In genomic region chr4:52371861-52372260, GRCh38 we compare ENCODE assay signal across 30 cellular contexts.
"Had no signal": no experiment of that assay in that cellular context is flagged by ENCODE, and none has a peak within 500 bp of the region (broad histone marks: within the 10 kb centered on the region; RNA-seq: fewer than 3 reads in every experiment).

No MANE protein-coding gene starts in this region.

- ATAC-seq: activated T-cell treated with anti-CD3 and anti-CD28 coated beads, Interleukin-2, amount 50 U/mL, for 72 hours; activated T-helper 17 cell treated with anti-CD3 and anti-CD28 coated beads, Interleukin-2, amount 50 U/mL, for 72 hours had no signal

- H3K27me3 ChIP-seq: ascending aorta, cardiac muscle cell had no signal

- H3K9me3 ChIP-seq: ascending aorta had no signal

- H3K36me3 ChIP-seq: ascending aorta, cardiac muscle cell had no signal

- H3K4me3 ChIP-seq: ascending aorta, cardiac muscle cell had no signal

- DNase-seq: activated B cell treated with CpG ODN at 0.5 μM for 24 hours; activated CD4-positive, alpha-beta memory T cell treated with anti-CD3 and anti-CD28 coated beads for 36 hours; activated CD4-positive, alpha-beta T cell treated with anti-CD3 and anti-CD28 coated beads for 4 hours; activated CD4-positive, alpha-beta T cell treated with anti-CD3 and anti-CD28 coated beads, Interleukin-2, amount 50 U/mL, for 1 hour; activated CD4-positive, CD25-positive, alpha-beta regulatory T cell treated with anti-CD3 and anti-CD28 coated beads, Interleukin-2, amount 50 U/mL, for 72 hours; activated effector memory CD4-positive, alpha-beta T cell treated with anti-CD3 and anti-CD28 coated beads, Interleukin-2, amount 50 U/mL, for 16 hours; activated naive CD4-positive, alpha-beta T cell; activated naive CD4-positive, alpha-beta T cell treated with anti-CD3 and anti-CD28 coated beads, Interleukin-2, amount 50 U/mL, for 16 hours; activated naive CD8-positive, alpha-beta T cell treated with anti-CD3 and anti-CD28 coated beads for 36 hours; activated T-cell treated with anti-CD3 and anti-CD28 coated beads, Interleukin-2, amount 50 U/mL, for 1 hour; activated T-cell treated with anti-CD3 and anti-CD28 coated beads, Interleukin-2, amount 50 U/mL, for 72 hours; amygdala; NCI-H1048; NCI-H1436 treated with DMSO at 0.1 percent for 48 hours; NCI-H1694 treated with DMSO at 0.1 percent for 48 hours; NCI-H345; NCI-H510A; NCI-H526; NCI-H748 treated with DMSO at 0.1 percent for 48 hours; NK-92 treated with Interleukin-12 subunit alpha and Interleukin-12 subunit beta, amount 100 ng/mL, for 24 hours; OCI-M1; Right ventricle myocardium superior; SW 1271; T-helper 1 cell; T-helper 2 cell; T-helper 9 cell had no signal

- H3K4me1 ChIP-seq: ascending aorta had no signal

- H3K27ac ChIP-seq: ascending aorta, cardiac muscle cell, VCaP had no signal
